Comparison of ENCODE assay signal across 2 cellular contexts in genomic region chr9:136665704-136666363, GRCh38.
TF ChIP-seq lines count a peak whose summit lies in the region.

No MANE protein-coding gene starts in this region.

TF ChIP-seq in SK-N-SH, 30 proteins besides CTCF, POLR2A, EP300 and RAD21 (continued from another document):
- TF ChIP-seq, protein P1, sequence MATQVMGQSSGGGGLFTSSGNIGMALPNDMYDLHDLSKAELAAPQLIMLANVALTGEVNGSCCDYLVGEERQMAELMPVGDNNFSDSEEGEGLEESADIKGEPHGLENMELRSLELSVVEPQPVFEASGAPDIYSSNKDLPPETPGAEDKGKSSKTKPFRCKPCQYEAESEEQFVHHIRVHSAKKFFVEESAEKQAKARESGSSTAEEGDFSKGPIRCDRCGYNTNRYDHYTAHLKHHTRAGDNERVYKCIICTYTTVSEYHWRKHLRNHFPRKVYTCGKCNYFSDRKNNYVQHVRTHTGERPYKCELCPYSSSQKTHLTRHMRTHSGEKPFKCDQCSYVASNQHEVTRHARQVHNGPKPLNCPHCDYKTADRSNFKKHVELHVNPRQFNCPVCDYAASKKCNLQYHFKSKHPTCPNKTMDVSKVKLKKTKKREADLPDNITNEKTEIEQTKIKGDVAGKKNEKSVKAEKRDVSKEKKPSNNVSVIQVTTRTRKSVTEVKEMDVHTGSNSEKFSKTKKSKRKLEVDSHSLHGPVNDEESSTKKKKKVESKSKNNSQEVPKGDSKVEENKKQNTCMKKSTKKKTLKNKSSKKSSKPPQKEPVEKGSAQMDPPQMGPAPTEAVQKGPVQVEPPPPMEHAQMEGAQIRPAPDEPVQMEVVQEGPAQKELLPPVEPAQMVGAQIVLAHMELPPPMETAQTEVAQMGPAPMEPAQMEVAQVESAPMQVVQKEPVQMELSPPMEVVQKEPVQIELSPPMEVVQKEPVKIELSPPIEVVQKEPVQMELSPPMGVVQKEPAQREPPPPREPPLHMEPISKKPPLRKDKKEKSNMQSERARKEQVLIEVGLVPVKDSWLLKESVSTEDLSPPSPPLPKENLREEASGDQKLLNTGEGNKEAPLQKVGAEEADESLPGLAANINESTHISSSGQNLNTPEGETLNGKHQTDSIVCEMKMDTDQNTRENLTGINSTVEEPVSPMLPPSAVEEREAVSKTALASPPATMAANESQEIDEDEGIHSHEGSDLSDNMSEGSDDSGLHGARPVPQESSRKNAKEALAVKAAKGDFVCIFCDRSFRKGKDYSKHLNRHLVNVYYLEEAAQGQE (IDR thresholded peaks at IDR 0.05; ENCODE audit: low read depth, low read length) = no peak
- TF ChIP-seq YY1 (IDR thresholded peaks at IDR 0.05; ENCODE audit: low read depth) = no peak

TF ChIP-seq in SK-N-SH treated with all-trans-retinoic acid at 6 μM for 48 hours, 23 proteins besides CTCF, POLR2A, EP300 and RAD21 (continued from another document):
- TF ChIP-seq PATZ1 (CRISPR knock-in tag; IDR thresholded peaks at IDR 0.05; ENCODE audit: borderline replicate concordance) = no peak
- no peak for TF ChIP-seq ZNF70 (CRISPR knock-in tag; IDR thresholded peaks at IDR 0.05)
- TF ChIP-seq PPARA (CRISPR knock-in tag; IDR thresholded peaks at IDR 0.05; ENCODE audit: borderline replicate concordance) = no peak
